Comparison of ENCODE assay signal across 8 cellular contexts in genomic region chr17:64781013-64781392, GRCh38.
A peak's percentile ranks its signal among the peaks of the same experiment; 100 is the strongest.
DNase-seq lines count a peak whose midpoint lies in the region; ATAC-seq, FAIRE-seq and TF ChIP-seq lines count a peak whose summit lies in the region.

No MANE protein-coding gene starts in this region.

- peak overlapping the region; percentile 78 for H3K4me3 Mint-ChIP-seq in activated T-helper 1 cell treated with anti-CD3 and anti-CD28 coated beads, Interleukin-12 subunit alpha, Interleukin-12 subunit beta, Interleukin-2, Interleukin-4 antibody, amounts not matched to agents 30 ng/mL and 10 ng/mL and 1 ng/mL, durations not matched to agents 14 hours and 24 hours and 36 hours

- peaks cover 8% of the 10 kb centered on the region for H3K36me3 Mint-ChIP-seq in activated T-helper 1 cell treated with anti-CD3 and anti-CD28 coated beads, Interleukin-12 subunit alpha, Interleukin-12 subunit beta, Interleukin-2, Interleukin-4 antibody, amounts not matched to agents 30 ng/mL and 10 ng/mL and 1 ng/mL, durations not matched to agents 14 hours and 24 hours and 36 hours (ENCODE audit: low read depth)

- H3K27ac ChIP-seq in stomach smooth muscle (ENCODE audit: low read length) = no peak overlapping the region

- H3K27ac Mint-ChIP-seq in activated T-helper 1 cell treated with anti-CD3 and anti-CD28 coated beads, Interleukin-12 subunit alpha, Interleukin-12 subunit beta, Interleukin-2, Interleukin-4 antibody, amounts not matched to agents 30 ng/mL and 10 ng/mL and 1 ng/mL, durations not matched to agents 14 hours and 24 hours and 36 hours = peak overlapping the region; percentile 48

- peaks cover 29% of the 10 kb centered on the region for H3K4me1 Mint-ChIP-seq in activated T-helper 1 cell treated with anti-CD3 and anti-CD28 coated beads, Interleukin-12 subunit alpha, Interleukin-12 subunit beta, Interleukin-2, Interleukin-4 antibody, amounts not matched to agents 30 ng/mL and 10 ng/mL and 1 ng/mL, durations not matched to agents 14 hours and 24 hours and 36 hours (ENCODE audit: low read depth)

- intact Hi-C loops in activated T-helper 1 cell treated with anti-CD3 and anti-CD28 coated beads, Interleukin-12 subunit alpha, Interleukin-12 subunit beta, Interleukin-2, Interleukin-4 antibody, amounts not matched to agents 30 ng/mL and 10 ng/mL and 1 ng/mL, durations not matched to agents 14 hours and 24 hours and 36 hours (cut with micrococcal nuclease) = loop anchor here (10.0 kb wide), 1 partner anchor 756 kb away; the partner anchor contains the start of gene ICAM2

- no peak for ATAC-seq in HG03520 (IDR thresholded peaks at IDR 0.05; ENCODE audit: unreplicated experiment)

- H3K9me3 Mint-ChIP-seq in activated T-helper 1 cell treated with anti-CD3 and anti-CD28 coated beads, Interleukin-12 subunit alpha, Interleukin-12 subunit beta, Interleukin-2, Interleukin-4 antibody, amounts not matched to agents 30 ng/mL and 10 ng/mL and 1 ng/mL, durations not matched to agents 14 hours and 24 hours and 36 hours = no peaks in the 10 kb centered on the region

- H3K9ac ChIP-seq in stomach smooth muscle (ENCODE audit: low read length in 2 of 2) = no peak overlapping the region

- H3K9me3 ChIP-seq in stomach smooth muscle (ENCODE audit: control insufficient read depth in 2 of 2, low read length in 2 of 2) = no peaks in the 10 kb centered on the region

- no peak for TF ChIP-seq POLR2A in GM12892 (IDR thresholded peaks at IDR 0.05; ENCODE audit: low read depth, low read length)

- no peak for FAIRE-seq in GM12892 (lab: Jason Lieb, UNC)

- peaks cover 6% of the 10 kb centered on the region for H3K27me3 Mint-ChIP-seq in activated T-helper 1 cell treated with anti-CD3 and anti-CD28 coated beads, Interleukin-12 subunit alpha, Interleukin-12 subunit beta, Interleukin-2, Interleukin-4 antibody, amounts not matched to agents 30 ng/mL and 10 ng/mL and 1 ng/mL, durations not matched to agents 14 hours and 24 hours and 36 hours (ENCODE audit: insufficient read depth)

- DNase-seq in NCI-H748 (lab: John Stamatoyannopoulos, UW; ENCODE audit: unreplicated experiment) (peak; percentile 42), NCI-H748 treated with DMSO at 0.1 percent for 48 hours (lab: John Stamatoyannopoulos, UW) (no peak), GM12892 (ENCODE audit: insufficient read length) (no peak), putamen (ENCODE audit: low spot score) (no peak)
- DNase-seq in activated T-helper 1 cell treated with anti-CD3 and anti-CD28 coated beads, Interleukin-12 subunit alpha, Interleukin-12 subunit beta, Interleukin-2, Interleukin-4 antibody, amounts not matched to agents 30 ng/mL and 10 ng/mL and 1 ng/mL, durations not matched to agents 14 hours and 24 hours and 36 hours (ENCODE audit: low spot score) = no peak

- peaks cover 42 to 48% of the 10 kb centered on the region in 2 donors for H3K27me3 ChIP-seq in stomach smooth muscle (ENCODE audit: control insufficient read depth in 1 of 2, insufficient read depth in 2 of 2, low read length in 2 of 2)

- H3K4me3 ChIP-seq in iPS-11a (ENCODE audit: low read depth, low read length) (peak overlapping the region; percentile 21), stomach smooth muscle (ENCODE audit: low read length in 2 of 2) (peak overlapping the region; percentile 49 to 59)

- H3K36me3 ChIP-seq in stomach smooth muscle (ENCODE audit: control insufficient read depth in 2 of 2, insufficient read depth in 2 of 2, low read length in 2 of 2) = peaks cover 3 to 16% of the 10 kb centered on the region in 2 donors

- peaks cover 52% of the 10 kb centered on the region for H3K4me1 ChIP-seq in stomach smooth muscle (ENCODE audit: control insufficient read depth, insufficient read depth, low read length)
